In the genomic region with DNA sequence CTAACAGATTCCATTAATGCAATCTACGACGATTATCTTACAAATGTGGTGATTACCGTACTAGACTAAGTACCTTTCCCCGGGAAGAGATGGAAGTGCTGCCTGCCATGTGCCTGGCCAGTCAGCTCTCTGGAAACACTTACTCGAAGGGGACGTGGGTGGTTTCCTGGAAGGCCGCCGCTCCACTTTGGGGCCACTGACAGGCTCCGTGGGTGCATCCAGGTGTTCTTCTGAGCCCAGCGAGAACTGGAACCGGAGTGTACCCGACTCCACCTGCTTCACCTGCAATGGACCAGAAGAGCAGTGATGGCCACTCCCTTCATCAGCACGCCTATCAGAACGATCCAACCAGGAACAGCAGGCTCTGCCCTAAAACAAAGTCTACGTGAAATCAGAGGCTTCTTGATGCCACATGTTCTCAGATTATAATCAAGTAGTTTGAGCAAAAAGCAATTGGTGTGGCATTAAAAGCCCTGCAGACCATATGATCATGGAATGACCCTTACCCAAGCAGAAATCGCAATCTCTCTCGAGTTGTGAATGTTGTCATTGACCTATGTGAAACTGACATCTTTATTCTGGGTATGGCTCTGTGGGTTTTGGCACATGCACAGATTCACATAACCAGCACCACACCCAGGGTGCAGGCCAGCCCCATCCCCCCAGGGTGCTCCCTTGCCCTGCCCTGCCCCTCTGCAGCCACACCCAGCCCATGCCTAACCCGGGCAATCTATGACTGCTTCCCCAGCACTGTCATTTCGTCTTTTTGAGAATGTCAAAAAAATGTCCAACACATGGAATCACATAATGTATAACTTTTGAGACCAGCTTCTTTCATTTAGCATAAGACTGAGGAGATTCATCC, we compare ENCODE assay signal across 12 cellular contexts.
"Had no signal": no experiment of that assay in that cellular context is flagged by ENCODE, and none has a peak within 500 bp of the region (broad histone marks: within the 10 kb centered on the region; RNA-seq: fewer than 3 reads in every experiment).

No MANE protein-coding gene starts in this region.

- H3K4me3 Mint-ChIP-seq: central memory CD8-positive, alpha-beta T cell; endodermal cell; immature natural killer cell; natural killer cell had no signal

- H3K27me3 Mint-ChIP-seq: central memory CD8-positive, alpha-beta T cell had no signal

- H3K27ac ChIP-seq: sigmoid colon had no signal

- H3K4me1 Mint-ChIP-seq: endodermal cell, immature natural killer cell had no signal

- ATAC-seq: natural killer cell had no signal

- DNase-seq: activated CD4-positive, alpha-beta T cell treated with anti-CD3 and anti-CD28 coated beads, Interleukin-2, amount 50 U/mL, for 4 hours; activated naive CD4-positive, alpha-beta T cell treated with anti-CD3 and anti-CD28 coated beads, Interleukin-2, amount 50 U/mL, for 16 hours; erythroblast; immature natural killer cell; natural killer cell; nucleus accumbens; sigmoid colon; stimulated activated CD4-positive, alpha-beta T cell treated with anti-CD3 and anti-CD28 coated beads, Interleukin-2, amount 100 ng/mL, for 48 hours; stimulated activated naive CD4-positive, alpha-beta T cell treated with Interleukin-2 at 50 U/mL for 16 hours had no signal

- H3K27ac Mint-ChIP-seq: activated T-helper 2 cell treated with anti-CD3 and anti-CD28 coated beads, Interferon-gamma antibody, Interleukin-2, Interleukin-4, amounts not matched to agents 10 μg/mL and 5 μg/mL and 100 μg/mL, durations not matched to agents 14 hours and 24 hours and 36 hours; endodermal cell; immature natural killer cell; natural killer cell had no signal

- H3K4me3 ChIP-seq: sigmoid colon had no signal

- H3K4me1 ChIP-seq: sigmoid colon had no signal

- H3K36me3 Mint-ChIP-seq: natural killer cell had no signal

- H3K9me3 ChIP-seq: sigmoid colon had no signal

- H3K27me3 ChIP-seq: sigmoid colon had no signal

- H3K9me3 Mint-ChIP-seq: activated T-helper 2 cell treated with anti-CD3 and anti-CD28 coated beads, Interferon-gamma antibody, Interleukin-2, Interleukin-4, amounts not matched to agents 10 μg/mL and 5 μg/mL and 100 μg/mL, durations not matched to agents 14 hours and 24 hours and 36 hours; endodermal cell; immature natural killer cell; natural killer cell had no signal
